Comparison of ENCODE assay signal across 5 cellular contexts in the genomic region with DNA sequence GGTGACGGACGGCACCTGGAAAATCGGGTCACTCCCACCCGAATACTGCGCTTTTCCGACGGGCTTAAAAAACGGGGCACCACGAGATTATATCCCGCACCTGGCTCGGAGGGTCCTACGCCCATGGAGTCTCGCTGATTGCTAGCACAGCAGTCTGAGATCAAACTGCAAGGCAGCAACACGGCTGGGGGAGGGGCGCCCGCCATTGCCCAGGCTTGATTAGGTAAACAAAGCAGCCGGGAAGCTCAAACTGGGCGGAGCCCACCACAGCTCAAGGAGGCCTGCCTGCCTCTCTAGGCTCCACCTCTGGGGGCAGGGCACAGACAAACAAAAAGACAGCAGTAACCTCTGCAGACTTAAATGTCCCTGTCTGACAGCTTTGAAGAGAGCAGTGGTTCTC. TPM values are rescaled to one million over a fixed set of nuclear protein-coding genes. Genes with fewer than 3 reads are reported as not detected.
"Had no signal": no experiment of that assay in that cellular context is flagged by ENCODE, and none has a peak within 500 bp of the region (broad histone marks: within the 10 kb centered on the region; RNA-seq: fewer than 3 reads in every experiment).

No MANE protein-coding gene starts in this region.

RNA-seq across cellular contexts. Expression of a gene that starts 36.3 kb away (rescaled TPM):
- total RNA-seq: dermis blood vessel endothelial cell, glomerular endothelial cell, kidney epithelial cell, lung microvascular endothelial cell had no signal
- polyA plus RNA-seq: keratinocyte had no signal

RNA-seq across cellular contexts. Expression of a gene that starts 39.0 kb away (rescaled TPM):
- total RNA-seq: dermis blood vessel endothelial cell, glomerular endothelial cell, kidney epithelial cell, lung microvascular endothelial cell had no signal
- polyA plus RNA-seq: keratinocyte had no signal
